19 cellular contexts compared by ENCODE assay signal in the genomic region with DNA sequence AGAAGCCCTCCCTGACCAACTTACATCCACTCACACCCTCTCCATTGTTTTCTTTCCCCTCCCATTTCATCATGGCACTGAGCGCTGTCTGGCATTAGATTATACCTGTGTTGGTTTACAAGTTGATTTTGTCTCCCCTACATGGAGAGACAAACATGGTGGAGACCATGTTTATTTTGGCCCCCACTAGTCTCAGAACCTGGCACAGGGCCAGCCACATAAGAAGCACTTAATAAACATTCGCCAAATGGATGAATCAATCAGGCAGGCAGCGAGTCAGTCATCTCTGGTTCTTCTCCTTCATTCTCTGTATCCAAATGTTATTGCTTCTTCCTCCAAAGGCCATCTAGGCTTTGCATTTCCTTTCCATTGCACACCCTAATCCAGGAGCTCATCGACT.
DNase-seq lines count a peak whose midpoint lies in the region; ATAC-seq and TF ChIP-seq lines count a peak whose summit lies in the region.
"Had no signal": no experiment of that assay in that cellular context is flagged by ENCODE, and none has a peak within 500 bp of the region (broad histone marks: within the 10 kb centered on the region; RNA-seq: fewer than 3 reads in every experiment).

No MANE protein-coding gene starts in this region.

- ATAC-seq in SK-N-SH treated with all-trans-retinoic acid at 6 μM for 48 hours: no peak
- no peak for ATAC-seq in gastrocnemius medialis
- no peak for ATAC-seq in GM19328 (IDR thresholded peaks at IDR 0.05; ENCODE audit: unreplicated experiment)
- ATAC-seq: left lobe of liver had no signal

- H3K27ac ChIP-seq in SK-N-SH (ENCODE audit: low read depth in 2 of 2, low read length in 1 of 2): no peak overlapping the region
- peak overlapping the region; percentile 90 to 94 (median 92) for H3K27ac ChIP-seq in gastrocnemius medialis
- H3K27ac ChIP-seq: PC-9, upper lobe of right lung had no signal

- H3K36me3 ChIP-seq in SK-N-SH (replicated peaks in 1 of 2; ENCODE audit: control insufficient read depth in 1 of 2, insufficient read depth in 2 of 2, low read length in 1 of 2) (no peaks in the 10 kb centered on the region), gastrocnemius medialis (no peaks in the 10 kb centered on the region)
- H3K36me3 ChIP-seq: HAP-1, upper lobe of right lung had no signal

- no peak for TF ChIP-seq CTCF in SK-N-SH (IDR thresholded peaks at IDR 0.05)
- no peak for TF ChIP-seq CTCF in fibroblast of the aortic adventitia (IDR thresholded peaks at IDR 0.05; ENCODE audit: insufficient read depth, low read length)
- TF ChIP-seq CTCF in gastrocnemius medialis (IDR thresholded peaks at IDR 0.05 in 4 of 5, conservative IDR thresholded peaks at IDR 0.05 in 1 of 5): no peak

- POLR2A ChIA-PET in SK-N-SH (lab: Yijun Ruan, JAX): no interaction called here

- H3K4me2 ChIP-seq in SK-N-SH: no peak overlapping the region
- H3K4me2 ChIP-seq: PC-9 had no signal

- H3K9me3 ChIP-seq in SK-N-SH (no peaks in the 10 kb centered on the region), gastrocnemius medialis (no peaks in the 10 kb centered on the region)
- H3K9me3 ChIP-seq: HAP-1, upper lobe of right lung had no signal

- intact Hi-C loops in gastrocnemius medialis (cut with DNase I; ENCODE audit: low total_unique reads): loop anchor here (2.0 to 10.0 kb wide), 3 partner anchors 154 to 202 kb away; no protein-coding TSS in a partner anchor

- in situ Hi-C loops in gastrocnemius medialis (cut with MboI; ENCODE audit: low sequenced_read_pairs in 4 of 4): no loop called here

- DNase-seq in SK-N-SH: no peak
- peak; percentile 26 for DNase-seq in M059J (ENCODE audit: low read depth)
- peak; percentile 23 for DNase-seq in fibroblast of the aortic adventitia (ENCODE audit: low read depth)
- no peak for DNase-seq in gastrocnemius medialis
- DNase-seq in DMS114 treated with DMSO at 0.1 percent for 48 hours (lab: John Stamatoyannopoulos, UW; ENCODE audit: unreplicated experiment): no peak
- no peak for DNase-seq in SIG-M5 (lab: John Stamatoyannopoulos, UW)
- DNase-seq: activated CD4-positive, alpha-beta T cell treated with anti-CD3 and anti-CD28 coated beads, Interleukin-2, amount 50 U/mL, for 1 hour; activated T-cell treated with anti-CD3 and anti-CD28 coated beads for 4 hours; CD4-positive, alpha-beta memory T cell; effector memory CD4-positive, alpha-beta T cell; NCI-H187; NCI-H510A treated with DMSO at 0.1 percent for 48 hours; PC-9; stimulated activated naive CD8-positive, alpha-beta T cell treated with anti-CD3 and anti-CD28 coated beads, Interleukin-15, Interleukin-2, amounts not matched to agents 100 U/mL and 50 U/mL, for 24 hours; upper lobe of right lung had no signal

- no peak overlapping the region for H2AFZ ChIP-seq in SK-N-SH (ENCODE audit: low read depth)
- H2AFZ ChIP-seq: PC-9 had no signal

- no peaks in the 10 kb centered on the region for H3K9me2 ChIP-seq in SK-N-SH

- H3K4me1 ChIP-seq in SK-N-SH (ENCODE audit: control insufficient read depth in 1 of 2, insufficient read depth in 2 of 2, low read depth in 1 of 2, low read length in 1 of 2) (no peaks in the 10 kb centered on the region), gastrocnemius medialis (peaks cover 41 to 44% of the 10 kb centered on the region in 2 donors)
- H3K4me1 ChIP-seq: HAP-1, upper lobe of right lung had no signal

- no peaks in the 10 kb centered on the region for H3K79me2 ChIP-seq in SK-N-SH (ENCODE audit: insufficient read depth)

- H4K20me1 ChIP-seq in SK-N-SH (ENCODE audit: insufficient read depth): no peaks in the 10 kb centered on the region

- H3K9ac ChIP-seq in SK-N-SH: no peak overlapping the region

- no peaks in the 10 kb centered on the region for H3F3A ChIP-seq in SK-N-SH (replicated peaks; ENCODE audit: insufficient read depth)

- 84% methylated on average over 4 of the region's 4 CpGs for WGBS in SK-N-SH (ENCODE audit: low lambda C conversion rate)

- TF ChIP-seq EP300 in SK-N-SH (IDR thresholded peaks at IDR 0.05; ENCODE audit: borderline replicate concordance in 1 of 2, low read depth in 1 of 2, low read length in 1 of 2): no peak

- no peak for TF ChIP-seq POLR2A in gastrocnemius medialis (IDR thresholded peaks at IDR 0.05)

- no peak for TF ChIP-seq RAD21 in SK-N-SH (IDR thresholded peaks at IDR 0.05; ENCODE audit: low read length)

- CTCF ChIA-PET in SK-N-SH (lab: Yijun Ruan, JAX): no interaction called here

- H3K27me3 ChIP-seq in SK-N-SH (ENCODE audit: insufficient read depth) (no peaks in the 10 kb centered on the region), gastrocnemius medialis (no peaks in the 10 kb centered on the region)
- H3K27me3 ChIP-seq: upper lobe of right lung had no signal

- H3K4me3 ChIP-seq in SK-N-SH (ENCODE audit: low read depth in 2 of 2, low read length in 1 of 2) (no peak overlapping the region), fibroblast of the aortic adventitia (ENCODE audit: low read depth, low read length) (no peak overlapping the region), gastrocnemius medialis (no peak overlapping the region)
- H3K4me3 ChIP-seq: HAP-1, PC-9, upper lobe of right lung had no signal

TF ChIP-seq in SK-N-SH, 30 proteins besides CTCF, POLR2A, EP300 and RAD21:
- TF ChIP-seq NFIC (IDR thresholded peaks at IDR 0.05; ENCODE audit: borderline replicate concordance): peak; percentile 70
- TF ChIP-seq MXI1 (IDR thresholded peaks at IDR 0.05; ENCODE audit: low read depth, low read length): no peak

TF ChIP-seq in SK-N-SH treated with all-trans-retinoic acid at 6 μM for 48 hours, 23 proteins besides CTCF, POLR2A, EP300 and RAD21:
- no peak for TF ChIP-seq GLIS3 (CRISPR knock-in tag; IDR thresholded peaks at IDR 0.05)
- no peak for TF ChIP-seq ARNTL (CRISPR knock-in tag; IDR thresholded peaks at IDR 0.05; ENCODE audit: borderline replicate concordance, low read depth)
- TF ChIP-seq ESRRG (CRISPR knock-in tag; IDR thresholded peaks at IDR 0.05): no peak
- TF ChIP-seq CSDC2 (CRISPR knock-in tag; IDR thresholded peaks at IDR 0.05): no peak
- TF ChIP-seq ZNF70 (CRISPR knock-in tag; IDR thresholded peaks at IDR 0.05): no peak
- no peak for TF ChIP-seq ZFP3 (CRISPR knock-in tag; IDR thresholded peaks at IDR 0.05)
- no peak for TF ChIP-seq TCF4 (CRISPR knock-in tag; IDR thresholded peaks at IDR 0.05; ENCODE audit: borderline replicate concordance)
- no peak for TF ChIP-seq ISL1 (CRISPR knock-in tag; IDR thresholded peaks at IDR 0.05)
- TF ChIP-seq, protein P1, sequence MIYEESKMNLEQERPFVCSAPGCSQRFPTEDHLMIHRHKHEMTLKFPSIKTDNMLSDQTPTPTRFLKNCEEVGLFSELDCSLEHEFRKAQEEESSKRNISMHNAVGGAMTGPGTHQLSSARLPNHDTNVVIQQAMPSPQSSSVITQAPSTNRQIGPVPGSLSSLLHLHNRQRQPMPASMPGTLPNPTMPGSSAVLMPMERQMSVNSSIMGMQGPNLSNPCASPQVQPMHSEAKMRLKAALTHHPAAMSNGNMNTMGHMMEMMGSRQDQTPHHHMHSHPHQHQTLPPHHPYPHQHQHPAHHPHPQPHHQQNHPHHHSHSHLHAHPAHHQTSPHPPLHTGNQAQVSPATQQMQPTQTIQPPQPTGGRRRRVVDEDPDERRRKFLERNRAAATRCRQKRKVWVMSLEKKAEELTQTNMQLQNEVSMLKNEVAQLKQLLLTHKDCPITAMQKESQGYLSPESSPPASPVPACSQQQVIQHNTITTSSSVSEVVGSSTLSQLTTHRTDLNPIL (CRISPR knock-in tag; IDR thresholded peaks at IDR 0.05; ENCODE audit: low read depth): no peak

Comparison
In these comparisons a context has a peak if more than half of its experiments do, and no peak if none do; other contexts are left out.
1. DNase-seq: peak in M059J (single experiment) and fibroblast of the aortic adventitia (single experiment); none in SK-N-SH (single experiment), gastrocnemius medialis (0 of 2), DMS114 treated with DMSO at 0.1 percent for 48 hours (single experiment) and SIG-M5 (single experiment).
2. H3K27ac ChIP-seq: peak in gastrocnemius medialis (4 of 4); none in SK-N-SH (0 of 2).